ENCODE assay signal across 14 cellular contexts in genomic region chr1:4656533-4657140, GRCh38. TPM values are rescaled to one million over a fixed set of nuclear protein-coding genes. Genes with fewer than 3 reads are reported as not detected.
DNase-seq lines count a peak whose midpoint lies in the region; ATAC-seq and TF ChIP-seq lines count a peak whose summit lies in the region.
"Had no signal": no experiment of that assay in that cellular context is flagged by ENCODE, and none has a peak within 500 bp of the region (broad histone marks: within the 10 kb centered on the region; RNA-seq: fewer than 3 reads in every experiment).

No MANE protein-coding gene starts in this region.

- DNase-seq in H9: no peak
- no peak for DNase-seq in mammary epithelial cell
- DNase-seq in stimulated activated effector memory CD8-positive, alpha-beta T cell treated with anti-CD3 and anti-CD28 coated beads, Interleukin-12 subunit alpha, Interleukin-12 subunit beta, amount 100 ng/mL, for 72 hours (ENCODE audit: low spot score in 2 of 2): no peak
- no peak for DNase-seq in NCI-H345 treated with DMSO at 0.1 percent for 48 hours (lab: John Stamatoyannopoulos, UW; ENCODE audit: unreplicated experiment)
- DNase-seq: activated CD4-positive, alpha-beta T cell treated with anti-CD3 and anti-CD28 coated beads, Interleukin-2, amount 50 U/mL, for 1 hour; cerebellar nuclear complex; OCI-M1 had no signal

- H3K27me3 Mint-ChIP-seq in H9 (ENCODE audit: low read depth) (peaks cover 81% of the 10 kb centered on the region), nephron (ENCODE audit: low read depth) (peaks cover 72% of the 10 kb centered on the region)

- H2BK20ac ChIP-seq in H9 (ENCODE audit: low read depth, low read length, poor library complexity, severe bottlenecking): no peak overlapping the region

- peaks cover 13% of the 10 kb centered on the region for H3K23me2 ChIP-seq in H9 (ENCODE audit: insufficient read length, low read depth, low read length, poor library complexity, severe bottlenecking)

- in situ Hi-C loops in mammary epithelial cell (cut with MboI; ENCODE audit: low sequenced_read_pairs in 2 of 2): loop anchor here (10.0 to 25.0 kb wide), 2 partner anchors 168 to 1081 kb away; no protein-coding TSS in a partner anchor

- H3K27ac Mint-ChIP-seq in H9 (no peak overlapping the region; a peak in 1 of 7 replicates), nephron (no peak overlapping the region)
- H3K27ac Mint-ChIP-seq in stimulated activated effector memory CD8-positive, alpha-beta T cell treated with anti-CD3 and anti-CD28 coated beads, Interleukin-12 subunit alpha, Interleukin-12 subunit beta, amount 100 ng/mL, for 72 hours: no peak overlapping the region
- H3K27ac Mint-ChIP-seq: CD14-positive monocyte; T-helper 1 cell treated with Interleukin-12 subunit alpha and Interleukin-12 subunit beta and Interleukin-4 antibody, amounts not matched to agents 30 μg/mL and 1 μg/mL, for 36 hours had no signal

- no peaks in the 10 kb centered on the region for H3K9me3 Mint-ChIP-seq in H9
- H3K9me3 Mint-ChIP-seq in nephron: no peaks in the 10 kb centered on the region
- H3K9me3 Mint-ChIP-seq in stimulated activated effector memory CD8-positive, alpha-beta T cell treated with anti-CD3 and anti-CD28 coated beads, Interleukin-12 subunit alpha, Interleukin-12 subunit beta, amount 100 ng/mL, for 72 hours: no peaks in the 10 kb centered on the region
- H3K9me3 Mint-ChIP-seq: T-helper 1 cell treated with Interleukin-12 subunit alpha and Interleukin-12 subunit beta and Interleukin-4 antibody, amounts not matched to agents 30 μg/mL and 1 μg/mL, for 36 hours had no signal

- peak overlapping the region; percentile 96 to 100 (median 99); a peak in 21 of 22 replicates for H3K4me2 ChIP-seq in BLaER1 treated with 17β-estradiol and CSF1 and Interleukin-3, amounts not matched to agents 10 nM and 100 nM
- H3K4me2 ChIP-seq in H9 (ENCODE audit: insufficient read depth, insufficient read length, low read length) (peak overlapping the region; percentile 5), mammary epithelial cell (ENCODE audit: insufficient read depth, low read depth, low read length) (peak overlapping the region; percentile 86)

- no peak overlapping the region for H3K4ac ChIP-seq in H9 (ENCODE audit: low read depth, low read length)

- no peak overlapping the region for H3K56ac ChIP-seq in H9 (ENCODE audit: insufficient read length, low read depth, low read length)

- ATAC-seq in GM18502 (IDR thresholded peaks at IDR 0.05; ENCODE audit: poor library complexity, unreplicated experiment) (no peak), HG02759 (IDR thresholded peaks at IDR 0.05; ENCODE audit: unreplicated experiment) (no peak)
- no peak for ATAC-seq in stimulated activated effector memory CD8-positive, alpha-beta T cell treated with anti-CD3 and anti-CD28 coated beads, Interleukin-12 subunit alpha, Interleukin-12 subunit beta, amount 100 ng/mL, for 72 hours

- peak overlapping the region in 1 of 11 experiments; percentile 79; a peak in 2 of 22 replicates for H3K9ac ChIP-seq in BLaER1 treated with 17β-estradiol and CSF1 and Interleukin-3, amounts not matched to agents 10 nM and 100 nM
- H3K9ac ChIP-seq in H9 (ENCODE audit: extremely low read depth, insufficient read length, low read length) (no peak overlapping the region), mammary epithelial cell (ENCODE audit: insufficient read depth, low read length) (peak overlapping the region; percentile 16)

- H3K27me3 ChIP-seq in BLaER1 treated with 17β-estradiol and CSF1 and Interleukin-3, amounts not matched to agents 10 nM and 100 nM: peaks cover 77 to 85% (median 78%) of the 10 kb centered on the region in 11 experiments
- H3K27me3 ChIP-seq in H9 (ENCODE audit: insufficient read depth, low read length) (peaks cover 25% of the 10 kb centered on the region; the same call in 1 of the 2 replicates), mammary epithelial cell (ENCODE audit: insufficient read depth, low read length) (no peaks in the 10 kb centered on the region)

- H3K4me3 ChIP-seq in BLaER1 treated with 17β-estradiol and CSF1 and Interleukin-3, amounts not matched to agents 10 nM and 100 nM: peak overlapping the region in 6 of 10 experiments; percentile 61 to 73 (median 70); a peak in 6 of 20 replicates
- peak overlapping the region; percentile 54 to 58 (median 56) for H3K4me3 ChIP-seq in mammary epithelial cell (replicated peaks in 1 of 3; ENCODE audit: insufficient read depth in 1 of 3, low read depth in 2 of 3, low read length in 3 of 3)
- H3K4me3 ChIP-seq: HAP-1 had no signal

- H2BK15ac ChIP-seq in H9 (ENCODE audit: low read depth, low read length): no peak overlapping the region

- H3K36me3 Mint-ChIP-seq in H9 (ENCODE audit: insufficient read depth in 1 of 3, low read depth in 3 of 3) (no peaks in the 10 kb centered on the region), nephron (ENCODE audit: low read depth) (no peaks in the 10 kb centered on the region)
- H3K36me3 Mint-ChIP-seq in stimulated activated effector memory CD8-positive, alpha-beta T cell treated with anti-CD3 and anti-CD28 coated beads, Interleukin-12 subunit alpha, Interleukin-12 subunit beta, amount 100 ng/mL, for 72 hours: no peaks in the 10 kb centered on the region
- H3K36me3 Mint-ChIP-seq: CD14-positive monocyte had no signal

- H3K79me2 ChIP-seq in H9 (ENCODE audit: insufficient read depth, low read length): no peaks in the 10 kb centered on the region; the same call in 1 of the 2 replicates
- peaks cover 55% of the 10 kb centered on the region for H3K79me2 ChIP-seq in mammary epithelial cell (ENCODE audit: insufficient read depth, low read length)

- H3K18ac ChIP-seq in H9 (ENCODE audit: insufficient read length, low read depth, low read length): no peak overlapping the region

- WGBS in H9 (ENCODE audit: extremely low coverage, insufficient read length, low lambda C conversion rate): no CpG with 5 or more reads among the region's 17 CpGs
- 27% methylated on average over 14 of the region's 17 CpGs for WGBS in mammary epithelial cell (ENCODE audit: low coverage, missing lambda C conversion rate)

- no peak overlapping the region for H2AFZ ChIP-seq in H9 (ENCODE audit: low read length)
- H2AFZ ChIP-seq in mammary epithelial cell (ENCODE audit: low read depth, low read length): peak overlapping the region; percentile 70

- TF ChIP-seq CTCF in H9 (conservative IDR thresholded peaks at IDR 0.05) (peak; percentile 10; the same call in 2 of the 3 replicates), mammary epithelial cell (conservative IDR thresholded peaks at IDR 0.05 in 1 of 2, IDR thresholded peaks at IDR 0.05 in 1 of 2; ENCODE audit: extremely low read depth in 1 of 2, insufficient read depth in 1 of 2, low read depth in 1 of 2, low read length in 2 of 2) (no peak), nephron (IDR thresholded peaks at IDR 0.05; ENCODE audit: unreplicated experiment in 3 of 3) (peak; percentile 4 to 36 (median 6))

- no peak overlapping the region for H4K91ac ChIP-seq in H9 (ENCODE audit: insufficient read length, low read depth, low read length)

- H3K23ac ChIP-seq in H9 (ENCODE audit: insufficient read length, low read depth, low read length): no peak overlapping the region

- no peak overlapping the region for H2BK5ac ChIP-seq in H9 (ENCODE audit: insufficient read length, low read length)

- H3K79me1 ChIP-seq in H9 (ENCODE audit: insufficient read depth, low read depth, low read length, poor library complexity, severe bottlenecking): no peaks in the 10 kb centered on the region

- no peak overlapping the region for H2BK12ac ChIP-seq in H9 (ENCODE audit: insufficient read length, low read depth, low read length)

- peaks cover 0 to 69% (median 34%) of the 10 kb centered on the region in 11 experiments; a peak in 16 of 22 replicates for H4K20me1 ChIP-seq in BLaER1 treated with 17β-estradiol and CSF1 and Interleukin-3, amounts not matched to agents 10 nM and 100 nM
- H4K20me1 ChIP-seq in H9 (ENCODE audit: control insufficient read depth, insufficient read depth, insufficient read length) (no peaks in the 10 kb centered on the region), mammary epithelial cell (ENCODE audit: insufficient read depth, low read length) (no peaks in the 10 kb centered on the region)

- peak overlapping the region; percentile 62 to 81 for H3K4me3 Mint-ChIP-seq in H9
- H3K4me3 Mint-ChIP-seq in nephron: peak overlapping the region; percentile 61 to 78 (median 66)
- no peak overlapping the region for H3K4me3 Mint-ChIP-seq in stimulated activated effector memory CD8-positive, alpha-beta T cell treated with anti-CD3 and anti-CD28 coated beads, Interleukin-12 subunit alpha, Interleukin-12 subunit beta, amount 100 ng/mL, for 72 hours
- H3K4me3 Mint-ChIP-seq: T-helper 1 cell treated with Interleukin-12 subunit alpha and Interleukin-12 subunit beta and Interleukin-4 antibody, amounts not matched to agents 30 μg/mL and 1 μg/mL, for 36 hours had no signal

- intact Hi-C loops in mammary epithelial cell (cut with micrococcal nuclease): loop anchor here (1.0 kb wide), 5 partner anchors 170 to 1260 kb away; no protein-coding TSS in a partner anchor

- H3K27ac ChIP-seq in BLaER1 treated with 17β-estradiol and CSF1 and Interleukin-3, amounts not matched to agents 10 nM and 100 nM: peak overlapping the region in 1 of 11 experiments; percentile 79; a peak in 1 of 22 replicates
- H3K27ac ChIP-seq in H9 (ENCODE audit: insufficient read length, low read depth, low read length): no peak overlapping the region
- H3K27ac ChIP-seq in mammary epithelial cell (ENCODE audit: insufficient read depth, low read depth, low read length): no peak overlapping the region

- dilution Hi-C loops in mammary epithelial cell (cut with HindIII; ENCODE audit: low sequenced_read_pairs): no loop called here

- H3K9me3 ChIP-seq in BLaER1 treated with 17β-estradiol and CSF1 and Interleukin-3, amounts not matched to agents 10 nM and 100 nM (replicated peaks in 1 of 11): no peaks in the 10 kb centered on the region
- no peaks in the 10 kb centered on the region for H3K9me3 ChIP-seq in H9 (ENCODE audit: control insufficient read depth, low read depth, low read length)
- no peaks in the 10 kb centered on the region for H3K9me3 ChIP-seq in mammary epithelial cell (replicated peaks; ENCODE audit: insufficient read depth, low read length)
- H3K9me3 ChIP-seq: HAP-1 had no signal

- H3T11ph ChIP-seq in H9 (ENCODE audit: low read length): no peak overlapping the region

- H4K8ac ChIP-seq in H9 (replicated peaks; ENCODE audit: insufficient read length, low read depth, low read length): no peak overlapping the region

- peaks cover 27 to 77% (median 66%) of the 10 kb centered on the region in 10 experiments for H3K4me1 ChIP-seq in BLaER1 treated with 17β-estradiol and CSF1 and Interleukin-3, amounts not matched to agents 10 nM and 100 nM
- H3K4me1 ChIP-seq in H9 (ENCODE audit: insufficient read depth, low read length) (peaks cover 14% of the 10 kb centered on the region), mammary epithelial cell (ENCODE audit: insufficient read depth, low read length) (peaks cover 21% of the 10 kb centered on the region)
- H3K4me1 ChIP-seq: HAP-1 had no signal

- H4K5ac ChIP-seq in H9 (ENCODE audit: insufficient read length, low read depth, low read length): no peak overlapping the region

- H3K36me3 ChIP-seq in BLaER1 treated with 17β-estradiol and CSF1 and Interleukin-3, amounts not matched to agents 10 nM and 100 nM: no peaks in the 10 kb centered on the region
- H3K36me3 ChIP-seq in mammary epithelial cell (ENCODE audit: insufficient read depth, low read length): no peaks in the 10 kb centered on the region
- H3K36me3 ChIP-seq: HAP-1 had no signal

- CTCF ChIA-PET in mammary epithelial cell (lab: Charles Lee; ENCODE audit: low non-redundant PET): no interaction called here

- no peak overlapping the region for H3K14ac ChIP-seq in H9 (ENCODE audit: insufficient read depth, low read length)

- H2AK5ac ChIP-seq in H9 (ENCODE audit: insufficient read length, low read length): no peak overlapping the region

- no peak overlapping the region for H2BK120ac ChIP-seq in H9 (ENCODE audit: low read depth, low read length, poor library complexity, severe bottlenecking)

- H3K4me1 Mint-ChIP-seq in H9 (peaks cover 42% of the 10 kb centered on the region in 2 experiments), nephron (peaks cover 43% of the 10 kb centered on the region)
- no peaks in the 10 kb centered on the region for H3K4me1 Mint-ChIP-seq in stimulated activated effector memory CD8-positive, alpha-beta T cell treated with anti-CD3 and anti-CD28 coated beads, Interleukin-12 subunit alpha, Interleukin-12 subunit beta, amount 100 ng/mL, for 72 hours
- H3K4me1 Mint-ChIP-seq: CD14-positive monocyte had no signal

- no TSS peak for BruUV-seq in mammary epithelial cell (replicated peaks; lab: Mats Ljungman, UMichigan)

RNA-seq across cellular contexts. Expression of gene AJAP1, which starts 2.2 kb away (rescaled TPM):
- total RNA-seq in H9 (2021): 6.6 and 8.6 TPM in 2 replicates
- 1 to 10 TPM; 5.0 to 7.4 TPM for total RNA-seq in mammary epithelial cell
- polyA plus RNA-seq in mammary epithelial cell: 3.0 TPM
- polyA minus RNA-seq in mammary epithelial cell: 7.5 TPM
- polyA plus RNA-seq: CD14-positive monocyte had no signal

Comparison
In these comparisons a context has a peak if more than half of its experiments do, and no peak if none do; other contexts are left out.
1. H3K4me2 ChIP-seq: peak in every context shown above with its lines; median percentile 99 in BLaER1 treated with 17β-estradiol and CSF1 and Interleukin-3, amounts not matched to agents 10 nM and 100 nM; 86 in mammary epithelial cell; 5 in H9.
2. CTCF ChIP-seq: peak in H9 (single experiment) and nephron (3 of 3); none in mammary epithelial cell (0 of 2).